Comparison of ENCODE assay signal across 9 cellular contexts in genomic region chr11:61187505-61188130, GRCh38. TPM values are rescaled to one million over a fixed set of nuclear protein-coding genes. Genes with fewer than 3 reads are reported as not detected.
A peak's percentile ranks its signal among the peaks of the same experiment; 100 is the strongest.
DNase-seq lines count a peak whose midpoint lies in the region; ATAC-seq and TF ChIP-seq lines count a peak whose summit lies in the region.
"Had no signal": no experiment of that assay in that cellular context is flagged by ENCODE, and none has a peak within 500 bp of the region (broad histone marks: within the 10 kb centered on the region; RNA-seq: fewer than 3 reads in every experiment).

No MANE protein-coding gene starts in this region.

- H3K9me3 ChIP-seq in adrenal gland (replicated peaks in 1 of 3) (no peaks in the 10 kb centered on the region), right atrium auricular region (no peaks in the 10 kb centered on the region)

- H3K4me3 ChIP-seq in adrenal gland (no peak overlapping the region), right atrium auricular region (no peak overlapping the region)
- H3K4me3 ChIP-seq: BLaER1 treated with 17β-estradiol and CSF1 and Interleukin-3, amounts not matched to agents 10 nM and 100 nM had no signal

- intact Hi-C loops in adrenal gland (cut with DNase I) = loop anchor here in 1 of 2 donors (5.0 kb wide), 1 partner anchor 355 kb away; no protein-coding TSS in a partner anchor

- peak; percentile 82 for DNase-seq in activated gamma-delta T cell treated with Interleukin-2 at 50 U/mL for 16 hours
- no peak for DNase-seq in activated gamma-delta T cell (lab: John Stamatoyannopoulos, UW)
- peak; percentile 82 for DNase-seq in NCI-H1694 (lab: John Stamatoyannopoulos, UW)
- peak; percentile 44 to 78 (median 68) for DNase-seq in T-helper 1 cell
- peak; percentile 62 to 93 (median 81) for DNase-seq in adrenal gland
- peak; percentile 85 for DNase-seq in right atrium auricular region (ENCODE audit: low spot score)
- peak; percentile 81 for DNase-seq in retina

- H3K27me3 ChIP-seq in adrenal gland (peaks cover 5% of the 10 kb centered on the region), right atrium auricular region (no peaks in the 10 kb centered on the region)
- H3K27me3 ChIP-seq: BLaER1 treated with 17β-estradiol and CSF1 and Interleukin-3, amounts not matched to agents 10 nM and 100 nM had no signal

- H3K27ac ChIP-seq in adrenal gland (no peak overlapping the region), right atrium auricular region (no peak overlapping the region)
- H3K27ac ChIP-seq: BLaER1 treated with 17β-estradiol and CSF1 and Interleukin-3, amounts not matched to agents 10 nM and 100 nM had no signal

- no peak for ATAC-seq in GM21825 (IDR thresholded peaks at IDR 0.05; ENCODE audit: unreplicated experiment)

- H3K36me3 ChIP-seq in adrenal gland (replicated peaks in 1 of 2) (no peaks in the 10 kb centered on the region), right atrium auricular region (no peaks in the 10 kb centered on the region)
- H3K36me3 ChIP-seq: BLaER1 treated with 17β-estradiol and CSF1 and Interleukin-3, amounts not matched to agents 10 nM and 100 nM had no signal

- 36 to 40% (median 38%) methylated on average over 11 of the region's 11 CpGs for WGBS in adrenal gland, 4 donors

- TF ChIP-seq CTCF in adrenal gland (IDR thresholded peaks at IDR 0.05) (peak; percentile 84 to 93 (median 92)), right atrium auricular region (IDR thresholded peaks at IDR 0.05) (peak; percentile 91 to 92)

- H3K4me1 ChIP-seq in adrenal gland (replicated peaks in 1 of 2) (no peaks in the 10 kb centered on the region), right atrium auricular region (no peaks in the 10 kb centered on the region)

- no peak for TF ChIP-seq POLR2A in adrenal gland (IDR thresholded peaks at IDR 0.05)

RNA-seq across cellular contexts. Expression of gene PGA3, which starts 15.7 kb away (rescaled TPM):
- total RNA-seq in adrenal gland (1 to 10 TPM in 3 of 8 donors, under 1 TPM in 1, not detected in 4; 0.28 to 2.8 (median 1.7) TPM), right atrium auricular region (under 1 TPM; 0.33 to 0.55 TPM)
- polyA plus RNA-seq in adrenal gland = 1 to 10 TPM in 2 of 3 donors, under 1 TPM in 1; 0.11 to 4.1 (median 3.1) TPM

RNA-seq across cellular contexts. Expression of gene VPS37C, which starts 26.4 kb away (rescaled TPM):
- total RNA-seq in adrenal gland (10 to 100 TPM in 7 of 8 donors, 1 to 10 TPM in 1; 8.6 to 27.9 (median 19.7) TPM), right atrium auricular region (10 to 100 TPM; 12.9 to 28.8 TPM)
- polyA plus RNA-seq in adrenal gland = 10 to 100 TPM; 11.9 to 18.2 (median 14.2) TPM

RNA-seq across cellular contexts. Expression of gene PGA4, which starts 34.5 kb away (rescaled TPM):
- total RNA-seq in adrenal gland (1 to 10 TPM in 5 of 8 donors, under 1 TPM in 2, not detected in 1; 0.65 to 6.8 (median 1.3) TPM), right atrium auricular region (under 1 TPM in 1 of 2 donors, not detected in 1; 0.56 TPM)
- 1 to 10 TPM in 1 of 3 donors, under 1 TPM in 1, not detected in 1; 0.42 to 3.1 TPM for polyA plus RNA-seq in adrenal gland

RNA-seq across cellular contexts. Expression of gene PGA5, which starts 53.4 kb away (rescaled TPM):
- total RNA-seq in adrenal gland = 1 to 10 TPM in 1 of 8 donors, under 1 TPM in 4, not detected in 3; 0.58 to 1.1 (median 0.75) TPM
- polyA plus RNA-seq in adrenal gland = under 1 TPM in 2 of 3 donors, not detected in 1; 0.32 to 0.71 TPM
- under 1 TPM in 1 of 2 donors, not detected in 1; 0.48 TPM for total RNA-seq in right atrium auricular region
